Comparison of ENCODE assay signal across 8 cellular contexts in the genomic region with DNA sequence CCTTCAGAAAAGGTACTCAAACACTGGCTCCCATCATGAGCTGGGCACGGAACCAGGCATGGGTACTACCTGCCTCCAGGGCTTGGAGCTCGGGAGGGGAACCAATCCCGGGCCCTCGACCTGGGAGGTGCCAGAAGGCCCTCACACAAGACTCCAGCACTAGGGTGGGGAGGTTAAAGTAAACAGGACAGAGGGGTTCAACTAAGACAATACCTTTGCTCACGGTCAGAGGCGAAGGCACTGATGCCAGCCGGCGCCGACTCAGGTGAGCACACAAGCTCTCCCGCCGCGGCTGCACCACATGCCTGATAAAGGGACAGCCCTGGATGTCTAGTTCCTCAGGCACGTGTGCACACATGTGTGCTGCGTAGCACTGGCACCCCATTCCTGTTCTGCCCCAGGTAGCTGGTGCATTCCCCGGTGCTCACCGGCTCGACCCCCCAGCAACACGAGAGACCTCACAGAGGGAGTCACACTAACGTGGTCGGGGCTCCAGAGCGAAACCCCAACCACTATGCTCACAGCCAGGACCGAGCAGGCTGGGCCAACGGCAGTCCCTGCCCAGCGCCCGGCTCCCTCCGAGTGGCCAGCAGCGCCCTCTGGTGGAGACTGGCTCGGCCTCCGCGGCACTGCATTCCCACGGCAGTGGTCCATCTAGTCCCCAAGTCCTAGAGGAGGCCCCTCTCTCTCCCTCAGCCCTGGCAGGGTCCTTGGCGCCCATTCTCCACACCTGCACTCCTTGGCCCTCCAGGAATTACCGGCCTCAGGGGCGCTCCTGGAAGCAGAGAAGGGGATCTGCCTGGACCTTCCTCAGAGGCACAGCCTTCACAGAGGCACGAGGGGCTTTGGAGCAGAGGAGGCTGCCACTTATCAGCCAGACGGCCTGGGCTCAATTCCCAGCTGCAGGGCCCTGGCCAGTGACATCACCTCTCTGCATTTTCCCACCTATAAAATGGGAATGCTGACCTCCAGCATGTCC. TPM values are rescaled to one million over a fixed set of nuclear protein-coding genes. Genes with fewer than 3 reads are reported as not detected.
DNase-seq lines count a peak whose midpoint lies in the region; ATAC-seq and TF ChIP-seq lines count a peak whose summit lies in the region.

No MANE protein-coding gene starts in this region.

- H2AFZ ChIP-seq in neural cell (ENCODE audit: low read depth, low read length) = no peak overlapping the region

- intact Hi-C loops in activated T-helper 1 cell treated with anti-CD3 and anti-CD28 coated beads, Interleukin-12 subunit alpha, Interleukin-12 subunit beta, Interleukin-2, Interleukin-4 antibody, amounts not matched to agents 30 ng/mL and 10 ng/mL and 1 ng/mL, durations not matched to agents 14 hours and 24 hours and 36 hours (cut with micrococcal nuclease) = loop anchor here (1.0 to 10.0 kb wide), 3 partner anchors 251 to 401 kb away; no protein-coding TSS in a partner anchor

- no peak for TF ChIP-seq EP300 in neural cell (conservative IDR thresholded peaks at IDR 0.05; ENCODE audit: poor library complexity, severe bottlenecking)

- DNase-seq in HFFc6 (peak; percentile 43), Peyer's patch (peak; percentile 55 to 87 (median 85)), fibroblast of mammary gland (ENCODE audit: low read depth) (peak; percentile 46)
- peak; percentile 43 for DNase-seq in activated T-helper 1 cell treated with anti-CD3 and anti-CD28 coated beads, Interleukin-12 subunit alpha, Interleukin-12 subunit beta, Interleukin-2, Interleukin-4 antibody, amounts not matched to agents 30 ng/mL and 10 ng/mL and 1 ng/mL, durations not matched to agents 14 hours and 24 hours and 36 hours (ENCODE audit: low spot score)
- peak; percentile 31 to 72 (median 62) for DNase-seq in stimulated activated naive CD4-positive, alpha-beta T cell (lab: John Stamatoyannopoulos, UW)

- H3K9me3 Mint-ChIP-seq in HFFc6 = no peaks in the 10 kb centered on the region
- H3K9me3 Mint-ChIP-seq in activated T-helper 1 cell treated with anti-CD3 and anti-CD28 coated beads, Interleukin-12 subunit alpha, Interleukin-12 subunit beta, Interleukin-2, Interleukin-4 antibody, amounts not matched to agents 30 ng/mL and 10 ng/mL and 1 ng/mL, durations not matched to agents 14 hours and 24 hours and 36 hours = no peaks in the 10 kb centered on the region

- no peaks in the 10 kb centered on the region for H3K79me2 ChIP-seq in neural cell (replicated peaks; ENCODE audit: insufficient read depth, low read length)

- H3K27me3 ChIP-seq in Peyer's patch (no peaks in the 10 kb centered on the region), neural cell (ENCODE audit: insufficient read depth, low read depth, low read length) (no peaks in the 10 kb centered on the region)

- H3K4me1 ChIP-seq in Peyer's patch = peaks cover 0 to 29% (median 13%) of the 10 kb centered on the region in 4 donors

- no peak overlapping the region for H3K9ac ChIP-seq in neural cell (ENCODE audit: low read length)

- H4K20me1 ChIP-seq in neural cell (ENCODE audit: insufficient read depth) = no peaks in the 10 kb centered on the region

- TF ChIP-seq POLR2A in Peyer's patch (IDR thresholded peaks at IDR 0.05) = no peak

- peak; percentile 89 for TF ChIP-seq RAD21 in neural cell (conservative IDR thresholded peaks at IDR 0.05)

- H3K36me3 Mint-ChIP-seq in HFFc6 (ENCODE audit: low read depth) = no peaks in the 10 kb centered on the region
- H3K36me3 Mint-ChIP-seq in activated T-helper 1 cell treated with anti-CD3 and anti-CD28 coated beads, Interleukin-12 subunit alpha, Interleukin-12 subunit beta, Interleukin-2, Interleukin-4 antibody, amounts not matched to agents 30 ng/mL and 10 ng/mL and 1 ng/mL, durations not matched to agents 14 hours and 24 hours and 36 hours (ENCODE audit: low read depth) = peaks cover 2% of the 10 kb centered on the region

- no peak overlapping the region for H3K4me3 Mint-ChIP-seq in HFFc6
- H3K4me3 Mint-ChIP-seq in activated T-helper 1 cell treated with anti-CD3 and anti-CD28 coated beads, Interleukin-12 subunit alpha, Interleukin-12 subunit beta, Interleukin-2, Interleukin-4 antibody, amounts not matched to agents 30 ng/mL and 10 ng/mL and 1 ng/mL, durations not matched to agents 14 hours and 24 hours and 36 hours = no peak overlapping the region

- peak overlapping the region; percentile 7 for H3K27ac ChIP-seq in C4-2B
- no peak overlapping the region for H3K27ac ChIP-seq in Peyer's patch
- H3K27ac ChIP-seq in neural cell (ENCODE audit: low read length) = no peak overlapping the region

- peak; percentile 98 for TF ChIP-seq CTCF in C4-2B (conservative IDR thresholded peaks at IDR 0.05)
- peak; percentile 98 for TF ChIP-seq CTCF in HFFc6 (IDR thresholded peaks at IDR 0.05)
- TF ChIP-seq CTCF in Peyer's patch (IDR thresholded peaks at IDR 0.05) = peak; percentile 62 to 93 (median 86)
- peak; percentile 77 for TF ChIP-seq CTCF in fibroblast of mammary gland (conservative IDR thresholded peaks at IDR 0.05; ENCODE audit: control insufficient read depth, insufficient read depth, low read depth, low read length)
- peak; percentile 93 for TF ChIP-seq CTCF in neural cell (IDR thresholded peaks at IDR 0.05; ENCODE audit: poor library complexity, severe bottlenecking)

- H3K4me3 ChIP-seq in Peyer's patch (peak overlapping the region in 1 of 4 donors; percentile 9), fibroblast of mammary gland (ENCODE audit: control insufficient read depth, low read depth, low read length) (no peak overlapping the region), neural cell (ENCODE audit: low read length) (no peak overlapping the region)

- no peaks in the 10 kb centered on the region for H3F3A ChIP-seq in neural cell (ENCODE audit: insufficient read depth, low read length, poor library complexity, severe bottlenecking)

- H3K27me3 Mint-ChIP-seq in HFFc6 (ENCODE audit: insufficient read depth) = no peaks in the 10 kb centered on the region; the same call in 1 of the 2 replicates
- no peaks in the 10 kb centered on the region for H3K27me3 Mint-ChIP-seq in activated T-helper 1 cell treated with anti-CD3 and anti-CD28 coated beads, Interleukin-12 subunit alpha, Interleukin-12 subunit beta, Interleukin-2, Interleukin-4 antibody, amounts not matched to agents 30 ng/mL and 10 ng/mL and 1 ng/mL, durations not matched to agents 14 hours and 24 hours and 36 hours (ENCODE audit: insufficient read depth)

- no peaks in the 10 kb centered on the region for H3K9me2 ChIP-seq in neural cell (ENCODE audit: insufficient read depth, low read length)

- no peaks in the 10 kb centered on the region for H3K9me3 ChIP-seq in Peyer's patch
- no peaks in the 10 kb centered on the region for H3K9me3 ChIP-seq in neural cell (ENCODE audit: low read length)

- H3K36me3 ChIP-seq in Peyer's patch (no peaks in the 10 kb centered on the region), neural cell (ENCODE audit: insufficient read depth, low read length) (no peaks in the 10 kb centered on the region)

- H3K27ac Mint-ChIP-seq in HFFc6 = no peak overlapping the region; the same call in 1 of the 2 replicates
- H3K27ac Mint-ChIP-seq in activated T-helper 1 cell treated with anti-CD3 and anti-CD28 coated beads, Interleukin-12 subunit alpha, Interleukin-12 subunit beta, Interleukin-2, Interleukin-4 antibody, amounts not matched to agents 30 ng/mL and 10 ng/mL and 1 ng/mL, durations not matched to agents 14 hours and 24 hours and 36 hours = no peak overlapping the region

- peaks cover 36% of the 10 kb centered on the region for H3K4me1 Mint-ChIP-seq in HFFc6 (ENCODE audit: low read depth)
- H3K4me1 Mint-ChIP-seq in activated T-helper 1 cell treated with anti-CD3 and anti-CD28 coated beads, Interleukin-12 subunit alpha, Interleukin-12 subunit beta, Interleukin-2, Interleukin-4 antibody, amounts not matched to agents 30 ng/mL and 10 ng/mL and 1 ng/mL, durations not matched to agents 14 hours and 24 hours and 36 hours (ENCODE audit: low read depth) = peaks cover 6% of the 10 kb centered on the region

- ATAC-seq in GM18873 (IDR thresholded peaks at IDR 0.05; ENCODE audit: low FRiP score, unreplicated experiment) = no peak

- no peak overlapping the region for H3K4me2 ChIP-seq in neural cell (ENCODE audit: low read length)

TF ChIP-seq in neural cell, 6 proteins besides CTCF, POLR2A, EP300 and RAD21 (continues in another document):
- peak; percentile 86 for TF ChIP-seq SMC3 (conservative IDR thresholded peaks at IDR 0.05; ENCODE audit: poor library complexity)
- no peak for TF ChIP-seq TAF1 (IDR thresholded peaks at IDR 0.05; ENCODE audit: low read depth)

RNA-seq across cellular contexts. Expression of gene MOB2, which starts 28.8 kb away (rescaled TPM):
- total RNA-seq in HFFc6 (2021; fragmentation: NEBNext Ultra II Directional; extraction: Animal tissue kit (Norgen Biotek cat#: 25700)) = 10 to 100 TPM; 19.6 to 27.4 (median 21.4) TPM
- total RNA-seq in Peyer's patch = 10 to 100 TPM; 34.7 to 50.4 (median 40.5) TPM
- total RNA-seq in activated T-helper 1 cell treated with anti-CD3 and anti-CD28 coated beads, Interleukin-12 subunit alpha, Interleukin-12 subunit beta, Interleukin-2, Interleukin-4 antibody, amounts not matched to agents 30 ng/mL and 10 ng/mL and 1 ng/mL, durations not matched to agents 14 hours and 24 hours and 36 hours = 22.6 and 27.5 TPM in 2 replicates
- 33.2 and 56.8 TPM in 2 replicates for polyA plus RNA-seq in neural cell
- polyA minus RNA-seq in neural cell = 16.6 and 20.9 TPM in 2 replicates

RNA-seq across cellular contexts. Expression of gene DUSP8, which starts 56.7 kb away (rescaled TPM):
- 1 to 10 TPM in 3 of 6 experiments, under 1 TPM in 3; 0.38 to 1.6 (median 0.81) TPM for total RNA-seq in HFFc6 (2021; fragmentation: NEBNext Ultra II Directional; extraction: Animal tissue kit (Norgen Biotek cat#: 25700))
- total RNA-seq in Peyer's patch = 10 to 100 TPM in 3 of 4 donors, 1 to 10 TPM in 1; 2.5 to 18.4 (median 13.2) TPM
- total RNA-seq in activated T-helper 1 cell treated with anti-CD3 and anti-CD28 coated beads, Interleukin-12 subunit alpha, Interleukin-12 subunit beta, Interleukin-2, Interleukin-4 antibody, amounts not matched to agents 30 ng/mL and 10 ng/mL and 1 ng/mL, durations not matched to agents 14 hours and 24 hours and 36 hours = 2.3 and 2.4 TPM in 2 replicates
- 3.5 and 7.1 TPM in 2 replicates for polyA plus RNA-seq in neural cell
- 15.8 and 17.7 TPM in 2 replicates for polyA minus RNA-seq in neural cell
